ENCODE assay signal across 23 cellular contexts in genomic region chr1:240790851-240791250, GRCh38.
DNase-seq lines count a peak whose midpoint lies in the region; ATAC-seq and TF ChIP-seq lines count a peak whose summit lies in the region.
"Had no signal": no experiment of that assay in that cellular context is flagged by ENCODE, and none has a peak within 500 bp of the region (broad histone marks: within the 10 kb centered on the region; RNA-seq: fewer than 3 reads in every experiment).

No MANE protein-coding gene starts in this region.

- no peak overlapping the region for H3K27ac ChIP-seq in esophagus muscularis mucosa (replicated peaks in 1 of 4)
- H3K27ac ChIP-seq: KMS-11, RWPE1, SK-N-MC had no signal

- H3K4me3 ChIP-seq in esophagus muscularis mucosa: no peak overlapping the region
- H3K4me3 ChIP-seq: SK-N-MC had no signal

- no peak overlapping the region for H3K27ac Mint-ChIP-seq in T-helper 17 cell
- H3K27ac Mint-ChIP-seq: B cell, CD14-positive monocyte, H9 had no signal

- no peak for TF ChIP-seq EP300 in esophagus muscularis mucosa (IDR thresholded peaks at IDR 0.05)

- H3K4me1 Mint-ChIP-seq in T-helper 17 cell: peaks cover 6% of the 10 kb centered on the region
- H3K4me1 Mint-ChIP-seq: B cell, CD14-positive monocyte, H9 had no signal

- peaks cover 19% of the 10 kb centered on the region for H3K27me3 Mint-ChIP-seq in T-helper 17 cell
- H3K27me3 Mint-ChIP-seq: B cell had no signal

- H3K9me3 ChIP-seq in T-helper 17 cell (ENCODE audit: control insufficient read depth, low read length, poor library complexity, severe bottlenecking) (no peaks in the 10 kb centered on the region), esophagus muscularis mucosa (no peaks in the 10 kb centered on the region)

- ATAC-seq in GM21367 (IDR thresholded peaks at IDR 0.05; ENCODE audit: unreplicated experiment) (no peak), T-helper 17 cell (no peak), HG03457 (IDR thresholded peaks at IDR 0.05; ENCODE audit: unreplicated experiment) (no peak)

- no peak for TF ChIP-seq POLR2A in esophagus muscularis mucosa (IDR thresholded peaks at IDR 0.05; ENCODE audit: low read depth)

- no peak for TF ChIP-seq CTCF in esophagus muscularis mucosa (IDR thresholded peaks at IDR 0.05)

- H3K4me3 Mint-ChIP-seq in T-helper 17 cell: no peak overlapping the region
- H3K4me3 Mint-ChIP-seq: B cell, CD14-positive monocyte, H9 had no signal

- no peaks in the 10 kb centered on the region for H3K36me3 ChIP-seq in esophagus muscularis mucosa

- H3K4me1 ChIP-seq in esophagus muscularis mucosa: no peaks in the 10 kb centered on the region

- no peaks in the 10 kb centered on the region for H3K27me3 ChIP-seq in esophagus muscularis mucosa

- no peaks in the 10 kb centered on the region for H3K36me3 Mint-ChIP-seq in T-helper 17 cell (ENCODE audit: low read depth)
- H3K36me3 Mint-ChIP-seq: CD14-positive monocyte had no signal

- DNase-seq in EH (ENCODE audit: low read depth): peak; percentile 34
- DNase-seq in dedifferentiated amniotic fluid mesenchymal stem cell (ENCODE audit: extremely low spot score): peak; percentile 52
- peak; percentile 26 for DNase-seq in fibroblast of the conjunctiva (ENCODE audit: low read depth)
- no peak for DNase-seq in T-helper 17 cell
- no peak for DNase-seq in esophagus muscularis mucosa (ENCODE audit: extremely low spot score)
- DNase-seq: ACHN; GDM1; H9; NCI-H1105; NCI-H146; NCI-H2029; NCI-H226; NCI-H524; NCI-H774; NK-92 treated with Interleukin-12 subunit alpha and Interleukin-12 subunit beta, amount 100 ng/mL, for 24 hours; SHP77 treated with DMSO at 0.1 percent for 48 hours had no signal

- intact Hi-C loops in esophagus muscularis mucosa (cut with DNase I): no loop called here

Comparison
In these comparisons a context has a peak if more than half of its experiments do, and no peak if none do; other contexts are left out.
1. DNase-seq: peak in EH (single experiment), dedifferentiated amniotic fluid mesenchymal stem cell (single experiment) and fibroblast of the conjunctiva (single experiment); none in T-helper 17 cell (0 of 3) and esophagus muscularis mucosa (single experiment).